28 cellular contexts compared by ENCODE assay signal in the genomic region with DNA sequence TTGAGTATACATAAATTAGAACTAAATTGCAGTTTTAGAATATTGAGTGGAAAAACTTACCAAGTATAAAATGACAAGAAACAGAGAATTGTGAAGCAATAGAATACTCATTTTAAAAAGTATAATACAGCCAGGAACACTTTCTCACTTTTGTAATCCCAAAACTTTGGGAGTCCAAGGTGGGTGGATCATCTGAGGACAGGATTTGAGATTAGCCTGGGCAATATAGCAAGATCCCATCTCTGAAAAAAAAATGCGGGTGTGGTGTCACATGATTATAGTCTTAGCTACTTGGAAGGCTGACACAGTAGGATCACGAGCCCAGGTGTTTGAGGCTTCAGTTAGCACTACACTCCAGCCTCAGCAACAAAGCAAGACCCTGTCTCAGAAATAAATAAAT.
"Had no signal": no experiment of that assay in that cellular context is flagged by ENCODE, and none has a peak within 500 bp of the region (broad histone marks: within the 10 kb centered on the region; RNA-seq: fewer than 3 reads in every experiment).

No MANE protein-coding gene starts in this region.

- H3K36me3 ChIP-seq: colonic mucosa, esophagus muscularis mucosa, esophagus squamous epithelium, gastrocnemius medialis, gastroesophageal sphincter, heart left ventricle, heart right ventricle had no signal

- H3K4me1 ChIP-seq: colonic mucosa, esophagus muscularis mucosa, esophagus squamous epithelium, foreskin keratinocyte, gastrocnemius medialis, gastroesophageal sphincter, heart left ventricle, heart right ventricle had no signal

- H3K4me3 ChIP-seq: colonic mucosa, coronary artery, dorsolateral prefrontal cortex, esophagus muscularis mucosa, esophagus squamous epithelium, gastrocnemius medialis, gastroesophageal sphincter, heart left ventricle, heart right ventricle had no signal

- H3K4me3 Mint-ChIP-seq: dendritic cell treated with granulocyte-macrophage colony-stimulating factor and Interleukin-4, amounts not matched to agents 40 ng/mL and 50 ng/mL, for 4 days; effector memory CD8-positive, alpha-beta T cell; endodermal cell had no signal

- H3K4me1 Mint-ChIP-seq: endodermal cell had no signal

- H3K27ac ChIP-seq: colonic mucosa, coronary artery, dorsolateral prefrontal cortex, epithelial cell of prostate, esophagus muscularis mucosa, esophagus squamous epithelium, foreskin keratinocyte, gastrocnemius medialis, gastroesophageal sphincter, heart left ventricle, heart right ventricle had no signal

- DNase-seq: colonic mucosa; cortex of kidney; dermis blood vessel endothelial cell; dorsolateral prefrontal cortex; effector CD4-positive, alpha-beta T cell; effector CD8-positive, alpha-beta T cell; effector memory CD4-positive, alpha-beta T cell; effector memory CD8-positive, alpha-beta T cell; endodermal cell; erythroblast; esophagus squamous epithelium; foreskin fibroblast; foreskin keratinocyte; foreskin melanocyte; gastrocnemius medialis; glutamatergic neuron; head of caudate nucleus; heart left ventricle; heart right ventricle had no signal

- FAIRE-seq: colon, endometrium, endothelial cell of umbilical vein had no signal

- H3K27me3 ChIP-seq: colonic mucosa, esophagus muscularis mucosa, esophagus squamous epithelium, foreskin keratinocyte, gastrocnemius medialis, gastroesophageal sphincter, heart left ventricle, heart right ventricle had no signal

- H3K9me3 ChIP-seq: colonic mucosa, esophagus muscularis mucosa, esophagus squamous epithelium, gastrocnemius medialis, gastroesophageal sphincter, heart left ventricle, heart right ventricle had no signal

- ATAC-seq: effector memory CD8-positive, alpha-beta T cell; esophagus mucosa; foreskin keratinocyte; gastrocnemius medialis; gastroesophageal sphincter; heart left ventricle; heart right ventricle had no signal

- H3K9me3 Mint-ChIP-seq: dendritic cell treated with granulocyte-macrophage colony-stimulating factor and Interleukin-4, amounts not matched to agents 40 ng/mL and 50 ng/mL, for 4 days; endodermal cell had no signal

- H3K27ac Mint-ChIP-seq: dendritic cell treated with granulocyte-macrophage colony-stimulating factor and Interleukin-4, amounts not matched to agents 40 ng/mL and 50 ng/mL, for 4 days; effector memory CD8-positive, alpha-beta T cell; endodermal cell had no signal

- H3K27me3 Mint-ChIP-seq: dendritic cell treated with granulocyte-macrophage colony-stimulating factor and Interleukin-4, amounts not matched to agents 40 ng/mL and 50 ng/mL, for 4 days; effector memory CD8-positive, alpha-beta T cell had no signal
